In genomic region chr19:8498295-8498694, GRCh38 we compare ENCODE assay signal across 18 cellular contexts. TPM values are rescaled to one million over a fixed set of nuclear protein-coding genes. Genes with fewer than 3 reads are reported as not detected.
DNase-seq lines count a peak whose midpoint lies in the region; ATAC-seq, FAIRE-seq and TF ChIP-seq lines count a peak whose summit lies in the region.
"Had no signal": no experiment of that assay in that cellular context is flagged by ENCODE, and none has a peak within 500 bp of the region (broad histone marks: within the 10 kb centered on the region; RNA-seq: fewer than 3 reads in every experiment).

No MANE protein-coding gene starts in this region.

- H3K56ac ChIP-seq in H1 (replicated peaks; ENCODE audit: insufficient read length, low read depth, low read length) = no peak overlapping the region

- H3K27me3 ChIP-seq in right cardiac atrium (ENCODE audit: control insufficient read depth, insufficient read depth) (no peaks in the 10 kb centered on the region), left ventricle myocardium inferior (ENCODE audit: low read depth) (no peaks in the 10 kb centered on the region), H1 (replicated peaks in 1 of 4; ENCODE audit: control insufficient read depth in 3 of 4, extremely low read depth in 1 of 4, insufficient read depth in 3 of 4, low read length in 3 of 4) (no peaks in the 10 kb centered on the region), neutrophil (no peaks in the 10 kb centered on the region)

- DNase-seq in right cardiac atrium (peak in 2 of 3 donors; percentile 29 to 56), left ventricle myocardium inferior (no peak), H1 (ENCODE audit: low read depth in 1 of 2, low spot score in 2 of 2) (no peak), head of caudate nucleus (no peak), cerebellar cortex (ENCODE audit: low spot score) (no peak)
- DNase-seq: AML-193; Calu3; CD8-positive, alpha-beta T cell; DMS79 treated with DMSO at 0.1 percent for 48 hours; GF-D8 had no signal

- no peaks in the 10 kb centered on the region; the same call in 1 of the 2 replicates for H3K23me2 ChIP-seq in H1 (ENCODE audit: low read depth, low read length)

- no peak overlapping the region for H2BK120ac ChIP-seq in H1 (replicated peaks; ENCODE audit: low read depth, low read length)

- no peak for TF ChIP-seq CTCF in left ventricle myocardium inferior (IDR thresholded peaks at IDR 0.05; ENCODE audit: borderline replicate concordance)
- no peak for TF ChIP-seq CTCF in H1 (IDR thresholded peaks at IDR 0.05; ENCODE audit: control extremely low read depth in 1 of 3, insufficient read depth in 1 of 3, low read depth in 1 of 3, low read length in 3 of 3)
- TF ChIP-seq CTCF in neutrophil (IDR thresholded peaks at IDR 0.05) = no peak

- no peak overlapping the region for H3K4ac ChIP-seq in H1 (replicated peaks; ENCODE audit: insufficient read length, low read depth, low read length)

- intact Hi-C loops in right cardiac atrium (cut with DNase I) (no loop called here), left ventricle myocardium inferior (cut with micrococcal nuclease) (no loop called here), head of caudate nucleus (cut with DNase I) (no loop called here)

- H2BK20ac ChIP-seq in H1 (ENCODE audit: low read length) = no peak overlapping the region

- WGBS in right cardiac atrium = 86% methylated on average over 22 of the region's 22 CpGs
- 89% methylated on average over 6 of the region's 22 CpGs; no CpG with 5 or more reads in 1 of the 2 experiments for WGBS in H1 (ENCODE audit: extremely low coverage in 1 of 2, insufficient coverage in 1 of 2, insufficient read length in 1 of 2, insufficient replicate concordance in 2 of 2, low coverage in 1 of 2, low lambda C conversion rate in 2 of 2, missing lambda C conversion rate in 1 of 2), 2 experiments

- H3K27ac ChIP-seq in right cardiac atrium (ENCODE audit: low read length) (no peak overlapping the region), left ventricle myocardium inferior (replicated peaks) (no peak overlapping the region), H1 (ENCODE audit: low read depth, low read length) (no peak overlapping the region), neutrophil (peak overlapping the region; percentile 98)
- H3K27ac ChIP-seq: 22Rv1, A549 had no signal

- no peak overlapping the region for H3K23ac ChIP-seq in H1 (ENCODE audit: insufficient read length)

- no peak for TF ChIP-seq POLR2A in H1 (IDR thresholded peaks at IDR 0.05; ENCODE audit: control extremely low read depth in 1 of 2, low read depth in 2 of 2, low read length in 2 of 2)

- no peak overlapping the region for H2BK5ac ChIP-seq in H1 (ENCODE audit: low read depth, low read length)

- no peak overlapping the region for H2BK12ac ChIP-seq in H1 (ENCODE audit: low read depth, low read length)

- H3K36me3 ChIP-seq in left ventricle myocardium inferior = no peaks in the 10 kb centered on the region
- H3K36me3 ChIP-seq in H1 (ENCODE audit: control insufficient read depth in 2 of 4, insufficient read depth in 4 of 4, low read length in 3 of 4) = no peaks in the 10 kb centered on the region
- peaks cover 47% of the 10 kb centered on the region for H3K36me3 ChIP-seq in neutrophil
- H3K36me3 ChIP-seq: HAP-1 had no signal

- no peak overlapping the region for H4K5ac ChIP-seq in H1 (ENCODE audit: insufficient read length, low read depth, low read length)

- H4K91ac ChIP-seq in H1 (replicated peaks; ENCODE audit: insufficient read length, low read length) = no peak overlapping the region

- no peak overlapping the region for H3K4me3 ChIP-seq in right cardiac atrium (ENCODE audit: low read length)
- H3K4me3 ChIP-seq in left ventricle myocardium inferior = no peak overlapping the region
- no peak overlapping the region for H3K4me3 ChIP-seq in H1 (ENCODE audit: extremely low read depth in 1 of 4, insufficient read depth in 2 of 4, low read depth in 3 of 4, low read length in 4 of 4)
- H3K4me3 ChIP-seq in neutrophil (ENCODE audit: low read depth in 1 of 2, low read length in 1 of 2) = peak overlapping the region; percentile 59 to 76
- H3K4me3 ChIP-seq: A549, HAP-1 had no signal

- H3K9ac ChIP-seq in H1 (replicated peaks in 1 of 4; ENCODE audit: extremely low read depth in 1 of 4, low read depth in 3 of 4, low read length in 3 of 4) = no peak overlapping the region

- H3K14ac ChIP-seq in H1 (ENCODE audit: insufficient read length) = no peak overlapping the region

- CTCF ChIA-PET in H1 (lab: Charles Lee; ENCODE audit: partially characterized antibody) = interaction anchor here (1.5 to 1.6 kb wide), 2 partner anchors 9 to 81 kb away, joined by 7 to 8 read pairs; no protein-coding TSS in a partner anchor

- POLR2A ChIA-PET in H1 (lab: Charles Lee; ENCODE audit: partially characterized antibody) = interaction anchor here (0.8 to 2.4 kb wide), 3 partner anchors 8 to 15 kb away, joined by 3 to 14 read pairs (median 5); partner anchors contain the start of gene ZNF414

- no peak for TF ChIP-seq EP300 in H1 (IDR thresholded peaks at IDR 0.05; ENCODE audit: borderline replicate concordance in 1 of 2, low read depth in 2 of 2, low read length in 2 of 2)

- no peaks in the 10 kb centered on the region for H3K9me3 ChIP-seq in right cardiac atrium (ENCODE audit: control insufficient read depth, low read length)
- H3K9me3 ChIP-seq in left ventricle myocardium inferior (replicated peaks) = no peaks in the 10 kb centered on the region
- H3K9me3 ChIP-seq in H1 (ENCODE audit: insufficient read depth in 2 of 2, low read depth in 1 of 2, low read length in 1 of 2) = no peaks in the 10 kb centered on the region
- no peaks in the 10 kb centered on the region for H3K9me3 ChIP-seq in neutrophil
- H3K9me3 ChIP-seq: A549, HAP-1 had no signal

- no peak overlapping the region for H2AK5ac ChIP-seq in H1 (ENCODE audit: low read depth, low read length)

- no peaks in the 10 kb centered on the region for H3K79me2 ChIP-seq in H1 (ENCODE audit: control insufficient read depth in 1 of 2, insufficient read depth in 2 of 2, low read length in 2 of 2)

- no peak overlapping the region for H2BK15ac ChIP-seq in H1 (ENCODE audit: low read length)

- H2AFZ ChIP-seq in H1 (ENCODE audit: low read length) = no peak overlapping the region

- no peaks in the 10 kb centered on the region for H4K20me1 ChIP-seq in H1 (replicated peaks in 1 of 2; ENCODE audit: control insufficient read depth in 1 of 2, insufficient read depth in 2 of 2, low read length in 2 of 2)

- H3K4me1 ChIP-seq in right cardiac atrium (ENCODE audit: control insufficient read depth, insufficient read depth, low read length) (no peaks in the 10 kb centered on the region), left ventricle myocardium inferior (no peaks in the 10 kb centered on the region), H1 (replicated peaks in 1 of 4; ENCODE audit: control insufficient read depth in 3 of 4, insufficient read depth in 4 of 4, low read length in 3 of 4) (peaks cover 0 to 11% (median 3%) of the 10 kb centered on the region in 4 experiments; a peak in 3 of 7 replicates), neutrophil (ENCODE audit: control insufficient read depth in 1 of 2, insufficient read depth in 1 of 2, low read depth in 1 of 2, low read length in 1 of 2) (peaks cover 95 to 96% of the 10 kb centered on the region in 2 experiments)
- H3K4me1 ChIP-seq: A549, HAP-1 had no signal

- no peak for TF ChIP-seq RAD21 in H1 (IDR thresholded peaks at IDR 0.05 in 1 of 2, conservative IDR thresholded peaks at IDR 0.05 in 1 of 2; ENCODE audit: low read depth in 2 of 2, low read length in 2 of 2)

- no peak for FAIRE-seq in H1 (lab: Jason Lieb, UNC)
- FAIRE-seq: A549 had no signal

- H3K79me1 ChIP-seq in H1 (ENCODE audit: low read depth, low read length) = no peaks in the 10 kb centered on the region; the same call in 1 of the 2 replicates

- ATAC-seq in right cardiac atrium (no peak), HG02759 (IDR thresholded peaks at IDR 0.05; ENCODE audit: unreplicated experiment) (no peak), HG03469 (IDR thresholded peaks at IDR 0.05; ENCODE audit: unreplicated experiment) (no peak)
- ATAC-seq: A549; CD8-positive, alpha-beta T cell had no signal

- peak overlapping the region; percentile 46; the same call in 1 of the 2 replicates for H4K8ac ChIP-seq in H1 (ENCODE audit: extremely low read depth, insufficient read depth, low read length)

- no peak overlapping the region for H3K4me2 ChIP-seq in H1 (ENCODE audit: insufficient read depth in 1 of 2, low read depth in 2 of 2, low read length in 2 of 2)
- H3K4me2 ChIP-seq: A549 had no signal

- H3K18ac ChIP-seq in H1 (ENCODE audit: extremely low read depth, low read length) = no peak overlapping the region

RNA-seq across cellular contexts. Expression of gene PRAM1, which starts 4.1 kb away (rescaled TPM):
- 1 to 10 TPM in 2 of 4 donors, under 1 TPM in 2; 0.31 to 3.1 (median 0.99) TPM for total RNA-seq in right cardiac atrium
- 0.61 TPM for polyA plus RNA-seq in right cardiac atrium
- total RNA-seq in left ventricle myocardium inferior = 0.36 TPM
- total RNA-seq in H1 (2021; fragmentation: NEBNext Ultra II Directional; extraction: Animal tissue kit (Norgen Biotek cat#: 25700)) = 0.23 and 0.43 TPM in 2 replicates
- 0.06 and 0.17 TPM in 2 replicates for polyA plus RNA-seq in H1 (2011; rRNA removed)
- polyA plus RNA-seq in H1 (2011; cell fraction: cytosol; rRNA removed) = 0.21 TPM
- polyA plus RNA-seq in H1 (2011; cell fraction: nucleus; rRNA removed) = 0.83 TPM
- 0.21 to 0.47 TPM (median 0.39 TPM) in 4 replicates for polyA plus RNA-seq in H1 (2012, experiment 1 of 2)
- polyA plus RNA-seq in H1 (2012, experiment 2 of 2) = not detected
- 0.24 TPM for polyA plus RNA-seq in H1 (2013, experiment 1 of 2)
- 0.31 TPM for polyA plus RNA-seq in H1 (2013, experiment 2 of 2)
- not detected in 2 replicates for polyA minus RNA-seq in H1 (2011; rRNA and poly(A)+ RNA removed)
- not detected for polyA minus RNA-seq in H1 (2011; cell fraction: cytosol; rRNA and poly(A)+ RNA removed)
- polyA minus RNA-seq in H1 (2011; cell fraction: nucleus; rRNA and poly(A)+ RNA removed) = not detected
- total RNA-seq: Calu3, H4, HT-29 had no signal

RNA-seq across cellular contexts. Expression of gene ZNF414, which starts 15.7 kb away (rescaled TPM):
- 10 to 100 TPM; 13.4 to 16.4 (median 16.1) TPM for total RNA-seq in right cardiac atrium
- polyA plus RNA-seq in right cardiac atrium = 19.3 TPM
- total RNA-seq in left ventricle myocardium inferior = 17.0 TPM
- total RNA-seq in H1 (2021; fragmentation: NEBNext Ultra II Directional; extraction: Animal tissue kit (Norgen Biotek cat#: 25700)) = 23.6 and 26.8 TPM in 2 replicates
- polyA plus RNA-seq in H1 (2011; rRNA removed) = 9.7 and 21.4 TPM in 2 replicates
- 8.3 TPM for polyA plus RNA-seq in H1 (2011; cell fraction: cytosol; rRNA removed)
- polyA plus RNA-seq in H1 (2011; cell fraction: nucleus; rRNA removed) = 27.5 TPM
- 9.8 to 38.9 TPM (median 29.3 TPM) in 4 replicates for polyA plus RNA-seq in H1 (2012, experiment 1 of 2)
- 39.1 TPM for polyA plus RNA-seq in H1 (2012, experiment 2 of 2)
- polyA plus RNA-seq in H1 (2013, experiment 1 of 2) = 25.1 TPM
- 24.7 TPM for polyA plus RNA-seq in H1 (2013, experiment 2 of 2)
- polyA minus RNA-seq in H1 (2011; rRNA and poly(A)+ RNA removed) = 3.3 and 5.1 TPM in 2 replicates
- polyA minus RNA-seq in H1 (2011; cell fraction: cytosol; rRNA and poly(A)+ RNA removed) = 21.7 TPM
- polyA minus RNA-seq in H1 (2011; cell fraction: nucleus; rRNA and poly(A)+ RNA removed) = 17.1 TPM

RNA-seq across cellular contexts. Expression of gene HNRNPM, which starts 53.5 kb away (rescaled TPM):
- 100 to 1,000 TPM; 106 to 128 (median 120) TPM for total RNA-seq in right cardiac atrium
- polyA plus RNA-seq in right cardiac atrium = 67.9 TPM
- total RNA-seq in left ventricle myocardium inferior = 104 TPM
- 448 and 474 TPM in 2 replicates for total RNA-seq in H1 (2021; fragmentation: NEBNext Ultra II Directional; extraction: Animal tissue kit (Norgen Biotek cat#: 25700))
- polyA plus RNA-seq in H1 (2011; rRNA removed) = 375 and 545 TPM in 2 replicates
- 450 TPM for polyA plus RNA-seq in H1 (2011; cell fraction: cytosol; rRNA removed)
- 336 TPM for polyA plus RNA-seq in H1 (2011; cell fraction: nucleus; rRNA removed)
- polyA plus RNA-seq in H1 (2012, experiment 1 of 2) = 448 to 587 TPM (median 510 TPM) in 4 replicates
- polyA plus RNA-seq in H1 (2012, experiment 2 of 2) = 158 TPM
- 203 TPM for polyA plus RNA-seq in H1 (2013, experiment 1 of 2)
- polyA plus RNA-seq in H1 (2013, experiment 2 of 2) = 197 TPM
- 127 and 140 TPM in 2 replicates for polyA minus RNA-seq in H1 (2011; rRNA and poly(A)+ RNA removed)
- polyA minus RNA-seq in H1 (2011; cell fraction: cytosol; rRNA and poly(A)+ RNA removed) = 226 TPM
- 170 TPM for polyA minus RNA-seq in H1 (2011; cell fraction: nucleus; rRNA and poly(A)+ RNA removed)

Comparison
In these comparisons a context has a peak if more than half of its experiments do, and no peak if none do; other contexts are left out.
1. DNase-seq: peak in right cardiac atrium (2 of 3); none in left ventricle myocardium inferior (single experiment), H1 (0 of 2), head of caudate nucleus (0 of 42) and cerebellar cortex (single experiment).
2. H3K4me3 ChIP-seq: peak in neutrophil (2 of 2); none in right cardiac atrium (single experiment), left ventricle myocardium inferior (single experiment) and H1 (0 of 4).